Comparison of ENCODE assay signal across 8 cellular contexts in genomic region chr13:41668130-41668757, GRCh38.
DNase-seq lines count a peak whose midpoint lies in the region; ATAC-seq and TF ChIP-seq lines count a peak whose summit lies in the region.

No MANE protein-coding gene starts in this region.

- H3K4me1 ChIP-seq in ovary (ENCODE audit: insufficient read depth), result no peaks in the 10 kb centered on the region

- intact Hi-C loops in head of caudate nucleus (cut with DNase I) (loop anchor here (5.0 kb wide), 1 partner anchor 439 kb away; no protein-coding TSS in a partner anchor), ovary (cut with DNase I) (loop anchor here (5.0 to 10.0 kb wide), 4 partner anchors 374 to 447 kb away; no protein-coding TSS in a partner anchor)

- no peak for TF ChIP-seq POLR2A in ovary (IDR thresholded peaks at IDR 0.05)

- H3K27ac Mint-ChIP-seq in activated naive CD8-positive, alpha-beta T cell treated with anti-CD3 and anti-CD28 coated beads for 36 hours, result no peak overlapping the region

- 11 to 21% (median 13%) methylated on average over 1 of the region's 1 CpG for WGBS in ovary, 3 donors

- no peaks in the 10 kb centered on the region for H3K27me3 Mint-ChIP-seq in activated naive CD8-positive, alpha-beta T cell treated with anti-CD3 and anti-CD28 coated beads for 36 hours

- H3K9me3 ChIP-seq in ovary, result no peaks in the 10 kb centered on the region

- TF ChIP-seq EP300 in ovary (IDR thresholded peaks at IDR 0.05), result no peak

- H3K9me3 Mint-ChIP-seq in activated naive CD8-positive, alpha-beta T cell treated with anti-CD3 and anti-CD28 coated beads for 36 hours, result no peaks in the 10 kb centered on the region

- no peaks in the 10 kb centered on the region for H3K27me3 ChIP-seq in ovary

- H3K4me3 ChIP-seq in ovary, result no peak overlapping the region

- DNase-seq in EH (ENCODE audit: low read depth), result peak; percentile 91
- DNase-seq in HS-5 (ENCODE audit: low read depth), result peak; percentile 41
- peak; percentile 46 for DNase-seq in NCI-H774 (lab: John Stamatoyannopoulos, UW)
- DNase-seq in activated naive CD8-positive, alpha-beta T cell treated with anti-CD3 and anti-CD28 coated beads for 36 hours, result peak; percentile 7
- DNase-seq in head of caudate nucleus, result peak in 34 of 42 donors; percentile 18 to 85 (median 64)
- peak in 4 of 5 donors; percentile 35 to 64 (median 44) for DNase-seq in ovary

- no peak overlapping the region for H3K4me3 Mint-ChIP-seq in activated naive CD8-positive, alpha-beta T cell treated with anti-CD3 and anti-CD28 coated beads for 36 hours

- peaks cover 3% of the 10 kb centered on the region for H3K36me3 Mint-ChIP-seq in activated naive CD8-positive, alpha-beta T cell treated with anti-CD3 and anti-CD28 coated beads for 36 hours

- H3K27ac ChIP-seq in ovary, result no peak overlapping the region

- ATAC-seq in GM21360 (IDR thresholded peaks at IDR 0.05; ENCODE audit: unreplicated experiment) (peak; percentile 90), HG02588 (IDR thresholded peaks at IDR 0.05; ENCODE audit: unreplicated experiment) (no peak)

- TF ChIP-seq CTCF in ovary (IDR thresholded peaks at IDR 0.05), result peak; percentile 58 to 86 (median 84)

- H3K36me3 ChIP-seq in ovary, result no peaks in the 10 kb centered on the region

- H3K4me1 Mint-ChIP-seq in activated naive CD8-positive, alpha-beta T cell treated with anti-CD3 and anti-CD28 coated beads for 36 hours, result no peaks in the 10 kb centered on the region

Comparison
In these comparisons a context has a peak if more than half of its experiments do, and no peak if none do; other contexts are left out.
1. DNase-seq: peak in every context shown above with its lines; median percentile 91 in EH; 64 in head of caudate nucleus; 46 in NCI-H774; 44 in ovary; 41 in HS-5; 7 in activated naive CD8-positive, alpha-beta T cell treated with anti-CD3 and anti-CD28 coated beads for 36 hours.